1 cellular context compared by ENCODE assay signal in genomic region chr19:12497032-12497431, GRCh38.
TF ChIP-seq lines count a peak whose summit lies in the region.

No MANE protein-coding gene starts in this region.

TF ChIP-seq in endothelial cell of umbilical vein, 7 proteins besides CTCF, POLR2A, EP300 and RAD21:
- TF ChIP-seq MAX (IDR thresholded peaks at IDR 0.05; ENCODE audit: insufficient read depth, insufficient read length) (no peak), JUN (IDR thresholded peaks at IDR 0.05; ENCODE audit: borderline replicate concordance, insufficient read depth, insufficient read length, low read depth) (no peak), MYC (IDR thresholded peaks at IDR 0.05; ENCODE audit: low read depth, low read length) (no peak), FOS (IDR thresholded peaks at IDR 0.05; ENCODE audit: borderline replicate concordance, insufficient read depth, low read length) (no peak), POLR2AphosphoS5 (IDR thresholded peaks at IDR 0.05; ENCODE audit: insufficient read depth, low read depth, low read length) (no peak), GATA2 (IDR thresholded peaks at IDR 0.05; ENCODE audit: insufficient read depth, insufficient read length, low read depth, low read length) (no peak), EZH2 (IDR thresholded peaks at IDR 0.05; ENCODE audit: borderline replicate concordance, low read depth, low read length, severe bottlenecking) (no peak)
